ENCODE assay signal across 9 cellular contexts in the genomic region with DNA sequence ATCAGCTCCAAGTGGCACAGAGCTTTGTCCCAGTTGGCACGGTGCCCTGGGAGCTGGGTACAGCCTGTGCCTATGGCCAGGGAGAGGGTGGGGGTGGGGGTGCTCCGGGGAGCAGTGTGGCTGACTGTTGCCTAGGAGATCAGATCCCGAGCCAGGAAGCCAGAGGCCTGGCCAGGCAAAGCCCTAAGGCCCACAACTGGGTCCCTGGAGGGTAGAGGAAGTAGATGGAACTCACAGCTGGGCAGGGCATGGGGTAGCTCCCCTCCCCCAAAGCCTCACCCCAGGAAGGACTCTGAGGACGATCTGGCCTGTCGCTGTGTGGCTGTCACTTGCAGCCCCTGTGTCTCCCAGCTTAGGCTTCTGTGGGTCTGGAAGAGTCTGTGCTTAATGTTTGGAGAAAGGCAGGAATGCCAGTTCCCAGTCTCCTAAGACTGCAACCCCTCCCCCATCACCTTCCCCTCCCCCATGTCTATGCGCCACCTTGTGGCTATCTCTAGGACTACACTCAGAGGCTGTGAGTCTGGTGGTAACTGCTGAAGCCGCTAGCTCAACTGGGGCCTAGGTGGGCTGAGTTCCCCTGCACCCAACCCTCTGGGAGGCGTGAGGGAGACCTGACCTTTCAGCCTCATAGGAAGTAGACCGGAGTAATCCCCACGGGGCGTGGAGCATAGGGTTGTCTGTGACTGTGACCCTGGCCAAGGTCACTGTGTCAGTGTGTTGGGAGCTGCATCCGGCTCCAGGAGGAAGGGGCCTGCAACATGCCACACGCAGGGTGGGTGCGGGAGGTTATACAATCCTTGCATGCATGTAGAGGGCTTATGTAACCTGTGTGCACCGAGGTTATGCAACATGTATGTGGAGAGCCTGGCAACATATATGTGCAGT. TPM values are rescaled to one million over a fixed set of nuclear protein-coding genes. Genes with fewer than 3 reads are reported as not detected.
DNase-seq lines count a peak whose midpoint lies in the region; ATAC-seq and TF ChIP-seq lines count a peak whose summit lies in the region.
"Had no signal": no experiment of that assay in that cellular context is flagged by ENCODE, and none has a peak within 500 bp of the region (broad histone marks: within the 10 kb centered on the region; RNA-seq: fewer than 3 reads in every experiment).

No MANE protein-coding gene starts in this region.

- peak; percentile 98 for DNase-seq in Calu3
- peak; percentile 51 for DNase-seq in Jurkat, Clone E6-1 (ENCODE audit: low read depth, low spot score)
- DNase-seq in activated naive CD8-positive, alpha-beta T cell treated with anti-CD3 and anti-CD28 coated beads for 36 hours: peak; percentile 61
- DNase-seq in left cardiac atrium: peak; percentile 83
- peak; percentile 85 for DNase-seq in putamen (ENCODE audit: low spot score)

- peak; percentile 63 for ATAC-seq in SK-N-SH treated with all-trans-retinoic acid at 6 μM for 48 hours
- peak; percentile 51 to 55 for ATAC-seq in left cardiac atrium
- ATAC-seq in GM21526 (IDR thresholded peaks at IDR 0.05; ENCODE audit: low FRiP score, unreplicated experiment): no peak
- no peak for ATAC-seq in GM19395 (IDR thresholded peaks at IDR 0.05; ENCODE audit: unreplicated experiment)

- H3K27ac Mint-ChIP-seq in Calu3 (ENCODE audit: unreplicated experiment): peak overlapping the region; percentile 6
- H3K27ac Mint-ChIP-seq in activated naive CD8-positive, alpha-beta T cell treated with anti-CD3 and anti-CD28 coated beads for 36 hours: peak overlapping the region; percentile 70
- H3K27ac Mint-ChIP-seq: T-helper 1 cell treated with Interleukin-12 subunit alpha and Interleukin-12 subunit beta and Interleukin-4 antibody, amounts not matched to agents 30 μg/mL and 1 μg/mL, for 36 hours had no signal

- H3K9me3 Mint-ChIP-seq in Calu3 (ENCODE audit: low read depth, unreplicated experiment): no peaks in the 10 kb centered on the region
- no peaks in the 10 kb centered on the region for H3K9me3 Mint-ChIP-seq in activated naive CD8-positive, alpha-beta T cell treated with anti-CD3 and anti-CD28 coated beads for 36 hours
- H3K9me3 Mint-ChIP-seq: T-helper 1 cell treated with Interleukin-12 subunit alpha and Interleukin-12 subunit beta and Interleukin-4 antibody, amounts not matched to agents 30 μg/mL and 1 μg/mL, for 36 hours had no signal

- CTCF ChIA-PET in Calu3 (lab: Charles Lee): interaction anchor here (0.5 to 37.1 kb wide), 91 partner anchors 9 to 1570 kb away, joined by 3 to 1006 read pairs (median 5); partner anchors contain the start of genes CASC3, CSF3, ERBB2 and MED24

- H3K27me3 Mint-ChIP-seq in Calu3 (ENCODE audit: unreplicated experiment): no peaks in the 10 kb centered on the region
- no peaks in the 10 kb centered on the region for H3K27me3 Mint-ChIP-seq in activated naive CD8-positive, alpha-beta T cell treated with anti-CD3 and anti-CD28 coated beads for 36 hours

- intact Hi-C loops in Calu3 (cut with micrococcal nuclease; ENCODE audit: unreplicated experiment): loop anchor here (1.0 kb wide), 3 partner anchors 10 to 36 kb away; no protein-coding TSS in a partner anchor
- intact Hi-C loops in left cardiac atrium (cut with DNase I): no loop called here

- H3K36me3 Mint-ChIP-seq in Calu3 (ENCODE audit: insufficient read depth, unreplicated experiment): peaks cover 49% of the 10 kb centered on the region
- no peaks in the 10 kb centered on the region for H3K36me3 Mint-ChIP-seq in activated naive CD8-positive, alpha-beta T cell treated with anti-CD3 and anti-CD28 coated beads for 36 hours

- peak overlapping the region; percentile 14 for H3K4me3 Mint-ChIP-seq in Calu3 (ENCODE audit: low read depth, unreplicated experiment)
- no peak overlapping the region for H3K4me3 Mint-ChIP-seq in activated naive CD8-positive, alpha-beta T cell treated with anti-CD3 and anti-CD28 coated beads for 36 hours
- H3K4me3 Mint-ChIP-seq: T-helper 1 cell treated with Interleukin-12 subunit alpha and Interleukin-12 subunit beta and Interleukin-4 antibody, amounts not matched to agents 30 μg/mL and 1 μg/mL, for 36 hours had no signal

- TF ChIP-seq CTCF in Calu3 (IDR thresholded peaks at IDR 0.05; ENCODE audit: unreplicated experiment): no peak

- peaks cover 69% of the 10 kb centered on the region for H3K4me1 Mint-ChIP-seq in Calu3 (ENCODE audit: low read depth, unreplicated experiment)
- peaks cover 17% of the 10 kb centered on the region for H3K4me1 Mint-ChIP-seq in activated naive CD8-positive, alpha-beta T cell treated with anti-CD3 and anti-CD28 coated beads for 36 hours

- no peak overlapping the region for H3K4me3 ChIP-seq in Jurkat, Clone E6-1 (ENCODE audit: low read length)

- BruUV-seq in Calu3 (replicated peaks; lab: Mats Ljungman, UMichigan): no TSS peak

TF ChIP-seq in SK-N-SH treated with all-trans-retinoic acid at 6 μM for 48 hours, 23 proteins besides CTCF, POLR2A, EP300 and RAD21:
- TF ChIP-seq ISL1 (CRISPR knock-in tag; IDR thresholded peaks at IDR 0.05): no peak
- no peak for TF ChIP-seq CSRNP3 (CRISPR knock-in tag; IDR thresholded peaks at IDR 0.05)
- 0 out of 2 replicates have a peak, but pooled peaks have one; percentile 25 for TF ChIP-seq ZFP3 (CRISPR knock-in tag; IDR thresholded peaks at IDR 0.05)

RNA-seq across cellular contexts. Expression of gene THRA, which starts 12.7 kb away (rescaled TPM):
- total RNA-seq in Calu3 (2022) (107 and 133 TPM in 2 replicates), left cardiac atrium (10 to 100 TPM; 54.4 to 77.9 TPM)
- polyA plus RNA-seq in Jurkat, Clone E6-1 (2012; ENCODE audit: insufficient read depth, insufficient read length): 28.9 TPM
- total RNA-seq in activated naive CD8-positive, alpha-beta T cell treated with anti-CD3 and anti-CD28 coated beads for 36 hours: 10 to 100 TPM; 11.4 to 12.1 TPM

RNA-seq across cellular contexts. Expression of gene MED24, which starts 21.2 kb away (rescaled TPM):
- total RNA-seq in Calu3 (2022) (679 and 725 TPM in 2 replicates), left cardiac atrium (10 to 100 TPM; 44.0 to 56.4 TPM)
- polyA plus RNA-seq in Jurkat, Clone E6-1 (2012; ENCODE audit: insufficient read depth, insufficient read length): 94.8 TPM
- total RNA-seq in activated naive CD8-positive, alpha-beta T cell treated with anti-CD3 and anti-CD28 coated beads for 36 hours: 100 to 1,000 TPM; 103 to 107 TPM

RNA-seq across cellular contexts. Expression of gene NR1D1, which starts 24.9 kb away (rescaled TPM):
- 35.0 and 36.4 TPM in 2 replicates for total RNA-seq in Calu3 (2022)
- 13.3 TPM for polyA plus RNA-seq in Jurkat, Clone E6-1 (2012; ENCODE audit: insufficient read depth, insufficient read length)
- total RNA-seq in activated naive CD8-positive, alpha-beta T cell treated with anti-CD3 and anti-CD28 coated beads for 36 hours: 1 to 10 TPM; 4.8 to 5.8 TPM
- 10 to 100 TPM; 17.1 to 19.5 TPM for total RNA-seq in left cardiac atrium

RNA-seq across cellular contexts. Expression of gene MSL1, which starts 46.3 kb away (rescaled TPM):
- 505 and 524 TPM in 2 replicates for total RNA-seq in Calu3 (2022)
- polyA plus RNA-seq in Jurkat, Clone E6-1 (2012; ENCODE audit: insufficient read depth, insufficient read length): 61.3 TPM
- 10 to 100 TPM; 62.7 to 66.7 TPM for total RNA-seq in activated naive CD8-positive, alpha-beta T cell treated with anti-CD3 and anti-CD28 coated beads for 36 hours
- total RNA-seq in left cardiac atrium: 10 to 100 TPM; 54.0 to 57.8 TPM

Comparison
In these comparisons a context has a peak if more than half of its experiments do, and no peak if none do; other contexts are left out.
1. ATAC-seq: peak in SK-N-SH treated with all-trans-retinoic acid at 6 μM for 48 hours (single experiment) and left cardiac atrium (2 of 2); none in GM21526 (single experiment) and GM19395 (single experiment).
2. Peak in every context shown above with its lines, with median percentiles within 50 percentile points of each other: DNase-seq.